19 cellular contexts compared by ENCODE assay signal in the genomic region with DNA sequence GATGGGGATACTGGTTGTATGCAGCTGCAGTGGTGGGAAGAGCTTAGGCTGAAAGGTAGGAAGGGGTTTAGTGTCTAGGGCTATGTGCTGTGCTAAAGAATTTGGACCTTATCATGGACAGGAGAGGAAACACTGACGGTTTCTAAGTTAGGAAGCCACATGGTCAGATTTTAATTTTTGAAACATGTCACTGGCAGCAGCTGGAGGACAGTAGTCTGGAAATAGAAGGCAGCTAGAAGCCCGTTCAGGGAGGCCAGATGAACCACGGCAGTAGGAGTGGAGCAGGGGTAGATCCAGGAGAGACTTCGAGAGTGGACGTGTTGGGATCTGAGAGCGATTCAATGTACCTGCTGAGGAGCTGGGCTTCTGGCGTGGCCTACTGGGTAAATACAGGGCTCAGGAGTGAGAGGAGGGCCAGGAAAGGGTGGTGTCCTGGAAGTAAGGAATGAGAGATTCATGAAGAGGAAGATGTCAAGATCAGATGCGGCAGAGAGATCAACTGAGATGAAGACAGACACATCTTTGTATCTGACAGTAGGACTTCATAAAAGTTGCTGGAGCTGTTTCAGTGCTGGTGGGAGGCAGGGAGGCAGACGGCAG.
A peak's percentile ranks its signal among the peaks of the same experiment; 100 is the strongest.
DNase-seq lines count a peak whose midpoint lies in the region; ATAC-seq and TF ChIP-seq lines count a peak whose summit lies in the region.
"Had no signal": no experiment of that assay in that cellular context is flagged by ENCODE, and none has a peak within 500 bp of the region (broad histone marks: within the 10 kb centered on the region; RNA-seq: fewer than 3 reads in every experiment).

No MANE protein-coding gene starts in this region.

- H3K9ac ChIP-seq in Loucy (ENCODE audit: low read depth, low read length, poor library complexity, severe bottlenecking): peak overlapping the region; percentile 11

- TF ChIP-seq CTCF in Loucy (conservative IDR thresholded peaks at IDR 0.05; ENCODE audit: low read length) (no peak), left ventricle myocardium inferior (IDR thresholded peaks at IDR 0.05; ENCODE audit: borderline replicate concordance) (no peak), psoas muscle (IDR thresholded peaks at IDR 0.05) (no peak)

- H3K27ac Mint-ChIP-seq in CD4-positive, CD25-positive, alpha-beta regulatory T cell: no peak overlapping the region

- no peak overlapping the region for H2AFZ ChIP-seq in Loucy (ENCODE audit: low read length)

- H3K4me3 ChIP-seq in CD4-positive, CD25-positive, alpha-beta regulatory T cell (ENCODE audit: low read depth, low read length): peak overlapping the region; percentile 77
- H3K4me3 ChIP-seq in Loucy (ENCODE audit: low read length, poor library complexity, severe bottlenecking) (no peak overlapping the region), left ventricle myocardium inferior (no peak overlapping the region), psoas muscle (no peak overlapping the region)
- H3K4me3 ChIP-seq: SJSA1 had no signal

- H3K4me1 ChIP-seq in CD4-positive, CD25-positive, alpha-beta regulatory T cell (ENCODE audit: control insufficient read depth, insufficient read depth, low read length, poor library complexity, severe bottlenecking): peaks cover 98% of the 10 kb centered on the region
- H3K4me1 ChIP-seq in Loucy (ENCODE audit: insufficient read depth, low read length, poor library complexity, severe bottlenecking): peaks cover 96% of the 10 kb centered on the region
- H3K4me1 ChIP-seq in left ventricle myocardium inferior: peaks cover 81% of the 10 kb centered on the region
- peaks cover 46% of the 10 kb centered on the region for H3K4me1 ChIP-seq in psoas muscle
- H3K4me1 ChIP-seq: BE2C had no signal

- no peaks in the 10 kb centered on the region for H3K9me2 ChIP-seq in Loucy (replicated peaks; ENCODE audit: low read depth, low read length)

- H3F3A ChIP-seq in Loucy (ENCODE audit: low read depth): peaks cover 6% of the 10 kb centered on the region

- H3K9me3 ChIP-seq in CD4-positive, CD25-positive, alpha-beta regulatory T cell (ENCODE audit: control insufficient read depth in 2 of 2, low read length in 2 of 2): no peaks in the 10 kb centered on the region
- no peaks in the 10 kb centered on the region for H3K9me3 ChIP-seq in Loucy (ENCODE audit: insufficient read depth, low read depth, low read length)
- no peaks in the 10 kb centered on the region for H3K9me3 ChIP-seq in left ventricle myocardium inferior (replicated peaks)
- no peaks in the 10 kb centered on the region for H3K9me3 ChIP-seq in psoas muscle
- H3K9me3 ChIP-seq: BE2C, SJSA1 had no signal

- 55 to 64% (median 62%) methylated on average over 9 of the region's 9 CpGs for WGBS in psoas muscle, 3 donors

- peaks cover 76% of the 10 kb centered on the region for H4K20me1 ChIP-seq in Loucy (ENCODE audit: insufficient read depth, low read length, poor library complexity, severe bottlenecking)

- H3K36me3 Mint-ChIP-seq in CD4-positive, CD25-positive, alpha-beta regulatory T cell: peaks cover 3% of the 10 kb centered on the region

- peaks cover 0 to 36% (median 27%) of the 10 kb centered on the region in 4 donors for H3K4me1 Mint-ChIP-seq in CD4-positive, CD25-positive, alpha-beta regulatory T cell

- no peaks in the 10 kb centered on the region for H3K27me3 Mint-ChIP-seq in CD4-positive, CD25-positive, alpha-beta regulatory T cell

- H3K4me3 Mint-ChIP-seq in CD4-positive, CD25-positive, alpha-beta regulatory T cell: no peak overlapping the region

- intact Hi-C loops in left ventricle myocardium inferior (cut with micrococcal nuclease): no loop called here
- intact Hi-C loops in psoas muscle (cut with DNase I): no loop called here

- H3K27ac ChIP-seq in CD4-positive, CD25-positive, alpha-beta regulatory T cell (ENCODE audit: insufficient read depth, low read length, poor library complexity, severe bottlenecking): peak overlapping the region; percentile 87
- H3K27ac ChIP-seq in left ventricle myocardium inferior (replicated peaks) (peak overlapping the region; percentile 66), psoas muscle (peak overlapping the region; percentile 34)
- H3K27ac ChIP-seq: SJSA1 had no signal

- H3K36me3 ChIP-seq in CD4-positive, CD25-positive, alpha-beta regulatory T cell (ENCODE audit: control insufficient read depth, insufficient read depth, low read length): no peaks in the 10 kb centered on the region
- peaks cover 2% of the 10 kb centered on the region; the same call in 1 of the 2 replicates for H3K36me3 ChIP-seq in Loucy (ENCODE audit: insufficient read depth, low read length)
- H3K36me3 ChIP-seq in left ventricle myocardium inferior: no peaks in the 10 kb centered on the region
- no peaks in the 10 kb centered on the region for H3K36me3 ChIP-seq in psoas muscle (ENCODE audit: insufficient read depth in 1 of 2, low read depth in 1 of 2)
- H3K36me3 ChIP-seq: BE2C, SJSA1 had no signal

- DNase-seq in CD4-positive, CD25-positive, alpha-beta regulatory T cell: no peak
- no peak for DNase-seq in left ventricle myocardium inferior
- DNase-seq in psoas muscle: no peak
- no peak for DNase-seq in NCI-H2196 treated with DMSO at 0.1 percent for 48 hours (lab: John Stamatoyannopoulos, UW; ENCODE audit: unreplicated experiment)
- no peak for DNase-seq in activated T-cell treated with anti-CD3 and anti-CD28 coated beads for 4 hours
- DNase-seq: BE2C, COR-L47, DMS 273 treated with DMSO at 0.1 percent for 48 hours, KG1, NCI-H1417, NCI-H187, NCI-H2107, NCI-H2227 treated with DMSO at 0.1 percent for 48 hours, NCI-H524 treated with DMSO at 0.1 percent for 48 hours, PC-3 had no signal

- H3K79me2 ChIP-seq in Loucy (ENCODE audit: insufficient read depth, low read length): peaks cover 90% of the 10 kb centered on the region

- ATAC-seq in CD4-positive, CD25-positive, alpha-beta regulatory T cell (ENCODE audit: low read depth in 2 of 2): no peak
- ATAC-seq in psoas muscle: peak in 3 of 4 donors; percentile 15 to 54 (median 31)
- ATAC-seq in HG03159 (IDR thresholded peaks at IDR 0.05; ENCODE audit: unreplicated experiment): no peak
- no peak for ATAC-seq in GM21717 (IDR thresholded peaks at IDR 0.05; ENCODE audit: unreplicated experiment)
- ATAC-seq: PC-3 had no signal

- H3K27me3 ChIP-seq in CD4-positive, CD25-positive, alpha-beta regulatory T cell (ENCODE audit: control insufficient read depth, insufficient read depth, low read length): no peaks in the 10 kb centered on the region
- no peaks in the 10 kb centered on the region for H3K27me3 ChIP-seq in Loucy (ENCODE audit: insufficient read depth, low read length, poor library complexity, severe bottlenecking)
- H3K27me3 ChIP-seq in left ventricle myocardium inferior (ENCODE audit: low read depth): no peaks in the 10 kb centered on the region
- H3K27me3 ChIP-seq in psoas muscle (ENCODE audit: insufficient read depth in 3 of 3, low read length in 2 of 3): no peaks in the 10 kb centered on the region
- H3K27me3 ChIP-seq: SJSA1 had no signal

- no peaks in the 10 kb centered on the region for H3K9me3 Mint-ChIP-seq in CD4-positive, CD25-positive, alpha-beta regulatory T cell

- peak overlapping the region; percentile 65 for H3K4me2 ChIP-seq in Loucy (ENCODE audit: low read depth, low read length, poor library complexity, severe bottlenecking)

Comparison
In these comparisons a context has a peak if more than half of its experiments do, and no peak if none do; other contexts are left out.
1. ATAC-seq: peak in psoas muscle (3 of 4); none in CD4-positive, CD25-positive, alpha-beta regulatory T cell (0 of 2), HG03159 (single experiment) and GM21717 (single experiment).
2. H3K27ac ChIP-seq: peak in every context shown above with its lines; median percentile 87 in CD4-positive, CD25-positive, alpha-beta regulatory T cell; 66 in left ventricle myocardium inferior; 34 in psoas muscle.